11 cellular contexts compared by ENCODE assay signal in genomic region chr17:79244665-79245064, GRCh38.
"Had no signal": no experiment of that assay in that cellular context is flagged by ENCODE, and none has a peak within 500 bp of the region (broad histone marks: within the 10 kb centered on the region; RNA-seq: fewer than 3 reads in every experiment).

No MANE protein-coding gene starts in this region.

- H3K4me3 Mint-ChIP-seq: GM23338, H9, HFFc6 had no signal

- H3K27ac ChIP-seq: GM23248 had no signal

- H2AFZ ChIP-seq: GM23248, GM23338 had no signal

- H3K36me3 ChIP-seq: HAP-1 had no signal

- H3K9me3 Mint-ChIP-seq: GM23338, HFFc6 had no signal

- H3K9me3 ChIP-seq: HAP-1 had no signal

- ATAC-seq: GM23338, HCT116 had no signal

- H3K4me1 ChIP-seq: HAP-1 had no signal

- H3K27ac Mint-ChIP-seq: GM23338, H9, HFFc6 had no signal

- H3K4me2 ChIP-seq: GM23338 had no signal

- H3K9ac ChIP-seq: GM23248 had no signal

- H3K4me3 ChIP-seq: GM23248, GM23338, HAP-1 had no signal

- DNase-seq: GM23248, GOT3, H7, H9, HCEC 1CT, HFFc6 had no signal

- FAIRE-seq: H1, H54 had no signal
